In the genomic region with DNA sequence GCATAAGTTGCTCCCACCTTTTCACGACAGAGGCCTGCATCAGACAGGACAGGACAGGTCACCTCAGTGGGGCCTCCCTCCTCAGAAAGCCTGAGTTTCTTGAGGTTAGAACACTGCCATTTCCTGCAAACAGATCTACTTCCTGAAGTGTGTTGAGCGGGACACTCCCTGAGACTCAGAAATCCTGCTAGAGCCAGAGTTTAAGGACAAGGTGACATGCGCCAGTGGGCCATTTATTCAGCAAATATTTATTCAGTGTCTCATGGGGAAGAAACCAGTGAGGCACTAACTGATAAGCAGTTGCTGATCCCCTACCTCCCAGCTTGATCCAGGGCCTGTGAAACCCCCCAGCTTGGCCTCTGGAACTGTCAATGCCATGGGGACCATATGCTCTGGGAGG, we compare ENCODE assay signal across 19 cellular contexts.
DNase-seq lines count a peak whose midpoint lies in the region; ATAC-seq and TF ChIP-seq lines count a peak whose summit lies in the region.
"Had no signal": no experiment of that assay in that cellular context is flagged by ENCODE, and none has a peak within 500 bp of the region (broad histone marks: within the 10 kb centered on the region; RNA-seq: fewer than 3 reads in every experiment).

No MANE protein-coding gene starts in this region.

- H3K27me3 Mint-ChIP-seq in dendritic cell treated with granulocyte-macrophage colony-stimulating factor and Interleukin-4, amounts not matched to agents 40 ng/mL and 50 ng/mL, for 4 days = peaks cover 2% of the 10 kb centered on the region
- H3K27me3 Mint-ChIP-seq in T-helper 17 cell = peaks cover under 1% of the 10 kb centered on the region
- H3K27me3 Mint-ChIP-seq: activated CD4-positive, alpha-beta T cell treated with anti-CD3 and anti-CD28 coated beads for 36 hours; activated CD8-positive, alpha-beta memory T cell treated with anti-CD3 and anti-CD28 coated beads, Interleukin-2, amount 10 ng/mL, durations not matched to agents 7 days and 5 days; brain; IgD-negative memory B cell had no signal

- H3K4me1 Mint-ChIP-seq in dendritic cell treated with granulocyte-macrophage colony-stimulating factor and Interleukin-4, amounts not matched to agents 40 ng/mL and 50 ng/mL, for 4 days (ENCODE audit: low read depth) = peaks cover 29% of the 10 kb centered on the region
- no peaks in the 10 kb centered on the region for H3K4me1 Mint-ChIP-seq in T-helper 17 cell
- H3K4me1 Mint-ChIP-seq: activated CD4-positive, alpha-beta T cell treated with anti-CD3 and anti-CD28 coated beads for 36 hours; activated CD8-positive, alpha-beta memory T cell treated with anti-CD3 and anti-CD28 coated beads, Interleukin-2, amount 10 ng/mL, durations not matched to agents 7 days and 5 days; IgD-negative memory B cell; stimulated activated effector memory CD8-positive, alpha-beta T cell treated with anti-CD3 and anti-CD28 coated beads, Interleukin-12 subunit alpha, Interleukin-12 subunit beta, amount 100 ng/mL, for 72 hours had no signal

- no peak overlapping the region for H3K4me3 Mint-ChIP-seq in dendritic cell treated with granulocyte-macrophage colony-stimulating factor and Interleukin-4, amounts not matched to agents 40 ng/mL and 50 ng/mL, for 4 days
- no peak overlapping the region for H3K4me3 Mint-ChIP-seq in T-helper 17 cell
- H3K4me3 Mint-ChIP-seq: activated CD4-positive, alpha-beta T cell treated with anti-CD3 and anti-CD28 coated beads for 36 hours; activated CD8-positive, alpha-beta memory T cell treated with anti-CD3 and anti-CD28 coated beads, Interleukin-2, amount 10 ng/mL, durations not matched to agents 7 days and 5 days; brain; IgD-negative memory B cell; stimulated activated effector memory CD8-positive, alpha-beta T cell treated with anti-CD3 and anti-CD28 coated beads, Interleukin-12 subunit alpha, Interleukin-12 subunit beta, amount 100 ng/mL, for 72 hours had no signal

- peak; percentile 91 for ATAC-seq in mucosa of descending colon
- peak; percentile 40 for ATAC-seq in upper lobe of right lung
- ATAC-seq in T-helper 17 cell = no peak
- ATAC-seq: activated CD4-positive, alpha-beta T cell treated with anti-CD3 and anti-CD28 coated beads for 36 hours; activated CD8-positive, alpha-beta memory T cell treated with anti-CD3 and anti-CD28 coated beads, Interleukin-2, amount 10 ng/mL, durations not matched to agents 7 days and 5 days; stimulated activated effector memory CD8-positive, alpha-beta T cell treated with anti-CD3 and anti-CD28 coated beads, Interleukin-12 subunit alpha, Interleukin-12 subunit beta, amount 100 ng/mL, for 72 hours had no signal

- H3K36me3 Mint-ChIP-seq in dendritic cell treated with granulocyte-macrophage colony-stimulating factor and Interleukin-4, amounts not matched to agents 40 ng/mL and 50 ng/mL, for 4 days (ENCODE audit: low read depth) = no peaks in the 10 kb centered on the region
- H3K36me3 Mint-ChIP-seq in T-helper 17 cell (ENCODE audit: low read depth) = no peaks in the 10 kb centered on the region
- H3K36me3 Mint-ChIP-seq: activated CD8-positive, alpha-beta memory T cell treated with anti-CD3 and anti-CD28 coated beads, Interleukin-2, amount 10 ng/mL, durations not matched to agents 7 days and 5 days; brain; stimulated activated effector memory CD8-positive, alpha-beta T cell treated with anti-CD3 and anti-CD28 coated beads, Interleukin-12 subunit alpha, Interleukin-12 subunit beta, amount 100 ng/mL, for 72 hours had no signal

- intact Hi-C loops in dendritic cell treated with granulocyte-macrophage colony-stimulating factor and Interleukin-4, amounts not matched to agents 40 ng/mL and 50 ng/mL, for 4 days (cut with micrococcal nuclease) = no loop called here
- intact Hi-C loops in mucosa of descending colon (cut with DNase I, micrococcal nuclease) (no loop called here), upper lobe of right lung (cut with DNase I) (no loop called here)

- no peaks in the 10 kb centered on the region for H3K27me3 ChIP-seq in upper lobe of right lung
- H3K27me3 ChIP-seq: neutrophil had no signal

- DNase-seq in DMS153 (lab: John Stamatoyannopoulos, UW) (peak; percentile 40), DMS153 treated with DMSO at 0.1 percent for 48 hours (lab: John Stamatoyannopoulos, UW; ENCODE audit: unreplicated experiment) (no peak), mucosa of descending colon (peak in 1 of 3 donors; percentile 45), upper lobe of right lung (peak; percentile 30), pons (ENCODE audit: low spot score) (no peak), T-helper 17 cell (no peak)
- no peak for DNase-seq in stimulated activated CD4-positive, alpha-beta T cell treated with anti-CD3 and anti-CD28 coated beads, Interleukin-2, amount 100 ng/mL, for 24 hours
- DNase-seq: activated CD4-positive, alpha-beta T cell treated with anti-CD3 and anti-CD28 coated beads for 36 hours; activated CD8-positive, alpha-beta memory T cell treated with anti-CD3 and anti-CD28 coated beads, Interleukin-2, amount 10 ng/mL, durations not matched to agents 7 days and 5 days; H7; hypothalamus; NCI-H1694 had no signal

- H3K9me3 ChIP-seq in mucosa of descending colon (no peaks in the 10 kb centered on the region), upper lobe of right lung (no peaks in the 10 kb centered on the region), T-helper 17 cell (ENCODE audit: control insufficient read depth, low read length, poor library complexity, severe bottlenecking) (no peaks in the 10 kb centered on the region)
- H3K9me3 ChIP-seq: neutrophil had no signal

- no peak overlapping the region for H3K27ac ChIP-seq in upper lobe of right lung
- H3K27ac ChIP-seq: 22Rv1, neutrophil had no signal

- peak overlapping the region; percentile 37 for H3K27ac Mint-ChIP-seq in dendritic cell treated with granulocyte-macrophage colony-stimulating factor and Interleukin-4, amounts not matched to agents 40 ng/mL and 50 ng/mL, for 4 days
- H3K27ac Mint-ChIP-seq in T-helper 17 cell = no peak overlapping the region
- H3K27ac Mint-ChIP-seq: activated CD4-positive, alpha-beta T cell treated with anti-CD3 and anti-CD28 coated beads for 36 hours; activated CD8-positive, alpha-beta memory T cell treated with anti-CD3 and anti-CD28 coated beads, Interleukin-2, amount 10 ng/mL, durations not matched to agents 7 days and 5 days; IgD-negative memory B cell; stimulated activated effector memory CD8-positive, alpha-beta T cell treated with anti-CD3 and anti-CD28 coated beads, Interleukin-12 subunit alpha, Interleukin-12 subunit beta, amount 100 ng/mL, for 72 hours had no signal

- H3K4me3 ChIP-seq in mucosa of descending colon (no peak overlapping the region), upper lobe of right lung (no peak overlapping the region)
- H3K4me3 ChIP-seq: coronary artery had no signal

- TF ChIP-seq CTCF in mucosa of descending colon (IDR thresholded peaks at IDR 0.05) (no peak), upper lobe of right lung (IDR thresholded peaks at IDR 0.05) (no peak)

- no peaks in the 10 kb centered on the region for H3K9me3 Mint-ChIP-seq in dendritic cell treated with granulocyte-macrophage colony-stimulating factor and Interleukin-4, amounts not matched to agents 40 ng/mL and 50 ng/mL, for 4 days
- H3K9me3 Mint-ChIP-seq: IgD-negative memory B cell; stimulated activated effector memory CD8-positive, alpha-beta T cell treated with anti-CD3 and anti-CD28 coated beads, Interleukin-12 subunit alpha, Interleukin-12 subunit beta, amount 100 ng/mL, for 72 hours had no signal

- no peaks in the 10 kb centered on the region for H3K36me3 ChIP-seq in mucosa of descending colon (ENCODE audit: low read depth)
- no peaks in the 10 kb centered on the region for H3K36me3 ChIP-seq in upper lobe of right lung
- H3K36me3 ChIP-seq: neutrophil had no signal

- H3K4me1 ChIP-seq in mucosa of descending colon (ENCODE audit: low read depth) = no peaks in the 10 kb centered on the region
- H3K4me1 ChIP-seq in upper lobe of right lung = no peaks in the 10 kb centered on the region

Comparison
In these comparisons a context has a peak if more than half of its experiments do, and no peak if none do; other contexts are left out.
1. DNase-seq: peak in DMS153 (single experiment) and upper lobe of right lung (single experiment); none in DMS153 treated with DMSO at 0.1 percent for 48 hours (single experiment), stimulated activated CD4-positive, alpha-beta T cell treated with anti-CD3 and anti-CD28 coated beads, Interleukin-2, amount 100 ng/mL, for 24 hours (0 of 2), pons (single experiment) and T-helper 17 cell (0 of 3).